7 cellular contexts compared by ENCODE assay signal in the genomic region with DNA sequence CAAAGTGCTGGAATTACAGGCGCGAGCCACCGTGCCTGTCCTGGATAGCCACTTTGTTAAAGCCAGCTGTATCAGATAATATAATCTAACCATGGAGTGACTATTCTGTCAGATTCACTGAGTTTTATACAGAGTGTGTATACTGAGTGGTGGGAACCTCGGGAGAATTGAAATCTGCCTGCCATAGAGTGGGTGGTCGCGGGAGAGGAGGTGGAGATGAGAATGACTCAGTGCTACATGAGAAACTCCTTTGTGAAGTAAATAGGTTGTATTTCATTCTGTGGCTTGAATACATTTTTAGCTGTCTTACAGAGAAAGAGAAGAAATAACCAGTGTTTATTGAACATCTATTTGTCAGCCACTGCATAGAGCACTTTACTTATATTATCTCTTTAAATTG. TPM values are rescaled to one million over a fixed set of nuclear protein-coding genes. Genes with fewer than 3 reads are reported as not detected.
DNase-seq lines count a peak whose midpoint lies in the region; FAIRE-seq and TF ChIP-seq lines count a peak whose summit lies in the region.

No MANE protein-coding gene starts in this region.

- WGBS in smooth muscle cell (ENCODE audit: low lambda C conversion rate) = 61% methylated on average over 6 of the region's 6 CpGs
- 45 to 83% methylated on average over 3 to 6 of the region's 6 CpGs for WGBS in transverse colon (ENCODE audit: low coverage in 1 of 2), 2 donors

- no peak overlapping the region for H3K9ac ChIP-seq in smooth muscle cell (ENCODE audit: low read depth)

- TF ChIP-seq CTCF in GM12864 (IDR thresholded peaks at IDR 0.05; ENCODE audit: low read depth, low read length, missing control alignments) = no peak
- TF ChIP-seq CTCF in bronchial epithelial cell (IDR thresholded peaks at IDR 0.05; ENCODE audit: insufficient read depth, low read length, severe bottlenecking) = no peak
- TF ChIP-seq CTCF in smooth muscle cell (IDR thresholded peaks at IDR 0.05; ENCODE audit: borderline replicate concordance, insufficient read depth, poor library complexity, severe bottlenecking) = no peak
- TF ChIP-seq CTCF in transverse colon (IDR thresholded peaks at IDR 0.05) = no peak

- no peak for TF ChIP-seq POLR2A in transverse colon (IDR thresholded peaks at IDR 0.05)

- H3F3A ChIP-seq in smooth muscle cell (ENCODE audit: low read depth) = peaks cover 9% of the 10 kb centered on the region

- no peak overlapping the region for H3K4me2 ChIP-seq in smooth muscle cell

- no peak overlapping the region for H2AFZ ChIP-seq in smooth muscle cell (ENCODE audit: low read depth)

- in situ Hi-C loops in transverse colon (cut with MboI; ENCODE audit: low pct_ligation_motif_present in 1 of 4, low pct_unique_long_range_greater_than_20kb in 1 of 4, low sequenced_read_pairs in 3 of 4) = no loop called here

- H4K20me1 ChIP-seq in smooth muscle cell (ENCODE audit: low read depth) = peaks cover 65% of the 10 kb centered on the region

- no peak overlapping the region for H3K4me3 ChIP-seq in GM12864 (ENCODE audit: low read depth, low read length)
- no peak overlapping the region for H3K4me3 ChIP-seq in bronchial epithelial cell (ENCODE audit: low read depth, low read length)
- H3K4me3 ChIP-seq in smooth muscle cell = no peak overlapping the region
- H3K4me3 ChIP-seq in transverse colon = no peak overlapping the region

- intact Hi-C loops in transverse colon (cut with DNase I; ENCODE audit: low total_unique reads) = no loop called here

- H3K4me1 ChIP-seq in smooth muscle cell (ENCODE audit: low read depth) (no peaks in the 10 kb centered on the region), transverse colon (peaks cover 15 to 63% (median 35%) of the 10 kb centered on the region in 4 donors)

- peak; percentile 13 for DNase-seq in GM12864 (ENCODE audit: low read depth)
- peak; percentile 27 for DNase-seq in LHCN-M2 (ENCODE audit: low read depth)
- peak; percentile 21 for DNase-seq in bronchial epithelial cell (ENCODE audit: low read depth)
- no peak for DNase-seq in smooth muscle cell (lab: John Stamatoyannopoulos, UW; ENCODE audit: unreplicated experiment)
- DNase-seq in NCI-H82 (lab: John Stamatoyannopoulos, UW) = no peak
- DNase-seq in transverse colon = no peak
- no peak for DNase-seq in cerebellum (ENCODE audit: low spot score)

- H3K9me3 ChIP-seq in smooth muscle cell (replicated peaks; ENCODE audit: low read depth) (no peaks in the 10 kb centered on the region), transverse colon (no peaks in the 10 kb centered on the region)

- peaks cover 71% of the 10 kb centered on the region for H3K79me2 ChIP-seq in smooth muscle cell (ENCODE audit: low read depth)

- peak overlapping the region; percentile 2 for H3K27ac ChIP-seq in smooth muscle cell (ENCODE audit: low read depth)
- no peak overlapping the region for H3K27ac ChIP-seq in transverse colon

- no peak for FAIRE-seq in bronchial epithelial cell (lab: Jason Lieb, UNC)

- no peak for TF ChIP-seq EP300 in transverse colon (IDR thresholded peaks at IDR 0.05; ENCODE audit: low read depth)

- H3K27me3 ChIP-seq in bronchial epithelial cell (ENCODE audit: control insufficient read depth, insufficient read depth, low read length) = no peaks in the 10 kb centered on the region
- no peaks in the 10 kb centered on the region for H3K27me3 ChIP-seq in smooth muscle cell (ENCODE audit: low read depth)
- H3K27me3 ChIP-seq in transverse colon = no peaks in the 10 kb centered on the region

- H3K36me3 ChIP-seq in bronchial epithelial cell (ENCODE audit: control insufficient read depth, insufficient read depth, low read length) = no peaks in the 10 kb centered on the region
- no peaks in the 10 kb centered on the region for H3K36me3 ChIP-seq in smooth muscle cell (ENCODE audit: low read depth)
- no peaks in the 10 kb centered on the region for H3K36me3 ChIP-seq in transverse colon

RNA-seq across cellular contexts. Expression of a gene that starts 26.4 kb away (rescaled TPM):
- total RNA-seq in LHCN-M2 (2014; rRNA removed) (165 and 195 TPM in 2 replicates), bronchial epithelial cell (189 and 254 TPM in 2 replicates), smooth muscle cell (201 and 247 TPM in 2 replicates), transverse colon (100 to 1,000 TPM in 3 of 4 donors, 10 to 100 TPM in 1; 60.9 to 212 (median 138) TPM), cerebellum (40.2 TPM)
- polyA plus RNA-seq in LHCN-M2 (2012) = 739 TPM
- polyA plus RNA-seq in smooth muscle cell = 431 and 445 TPM in 2 replicates

RNA-seq across cellular contexts. Expression of a gene that starts 46.1 kb away (rescaled TPM):
- 7.0 and 9.6 TPM in 2 replicates for total RNA-seq in LHCN-M2 (2014; rRNA removed)
- polyA plus RNA-seq in LHCN-M2 (2012) = 1.8 TPM
- total RNA-seq in bronchial epithelial cell = 6.3 and 9.5 TPM in 2 replicates
- total RNA-seq in smooth muscle cell = 11.3 and 18.5 TPM in 2 replicates
- polyA plus RNA-seq in smooth muscle cell = 6.9 and 8.1 TPM in 2 replicates
- total RNA-seq in transverse colon = 10 to 100 TPM; 24.3 to 40.6 (median 32.3) TPM
- 23.5 TPM for total RNA-seq in cerebellum

RNA-seq across cellular contexts. Expression of a gene that starts 50.8 kb away (rescaled TPM):
- 63.0 and 64.3 TPM in 2 replicates for total RNA-seq in LHCN-M2 (2014; rRNA removed)
- polyA plus RNA-seq in LHCN-M2 (2012) = 159 TPM
- 44.8 and 52.9 TPM in 2 replicates for total RNA-seq in bronchial epithelial cell
- total RNA-seq in smooth muscle cell = 75.5 and 83.2 TPM in 2 replicates
- 83.0 and 99.6 TPM in 2 replicates for polyA plus RNA-seq in smooth muscle cell
- 10 to 100 TPM in 2 of 4 donors, 1 to 10 TPM in 1, not detected in 1; 1.6 to 22.3 (median 19.5) TPM for total RNA-seq in transverse colon
- total RNA-seq in cerebellum = 19.5 TPM

Comparison
In these comparisons a context has a peak if more than half of its experiments do, and no peak if none do; other contexts are left out.
1. DNase-seq: peak in GM12864 (single experiment), LHCN-M2 (single experiment) and bronchial epithelial cell (single experiment); none in smooth muscle cell (single experiment), NCI-H82 (single experiment), transverse colon (single experiment) and cerebellum (single experiment).